ENCODE assay signal across 18 cellular contexts in genomic region chr9:82332774-82333152, GRCh38.
DNase-seq lines count a peak whose midpoint lies in the region; ATAC-seq, FAIRE-seq and TF ChIP-seq lines count a peak whose summit lies in the region.
"Had no signal": no experiment of that assay in that cellular context is flagged by ENCODE, and none has a peak within 500 bp of the region (broad histone marks: within the 10 kb centered on the region; RNA-seq: fewer than 3 reads in every experiment).

No MANE protein-coding gene starts in this region.

- H3K9me3 ChIP-seq in trophoblast cell (ENCODE audit: insufficient read depth, low read depth, low read length) (no peaks in the 10 kb centered on the region), small intestine (ENCODE audit: control insufficient read depth, low read depth) (no peaks in the 10 kb centered on the region)
- H3K9me3 ChIP-seq: gastroesophageal sphincter had no signal

- H3K23ac ChIP-seq in trophoblast cell (ENCODE audit: low read length), result no peak overlapping the region

- H3K27me3 ChIP-seq in trophoblast cell (ENCODE audit: insufficient read depth, low read length) (no peaks in the 10 kb centered on the region), small intestine (ENCODE audit: control insufficient read depth in 2 of 2, insufficient read depth in 2 of 2, low read length in 2 of 2) (no peaks in the 10 kb centered on the region)
- H3K27me3 ChIP-seq: dorsolateral prefrontal cortex, gastroesophageal sphincter, left lung had no signal

- POLR2A ChIA-PET in HEK293T (lab: Yijun Ruan, JAX), result no interaction called here

- H3K79me2 ChIP-seq in trophoblast cell (ENCODE audit: control insufficient read depth, insufficient read depth, low read length, poor library complexity), result no peaks in the 10 kb centered on the region

- H3K36me3 ChIP-seq in trophoblast cell (ENCODE audit: control insufficient read depth in 1 of 2, insufficient read depth in 2 of 2, low read length in 2 of 2) (no peaks in the 10 kb centered on the region), small intestine (ENCODE audit: control insufficient read depth in 2 of 2, insufficient read depth in 2 of 2, low read length in 2 of 2) (no peaks in the 10 kb centered on the region)
- H3K36me3 ChIP-seq: gastroesophageal sphincter, left lung had no signal

- H2AK5ac ChIP-seq in trophoblast cell (ENCODE audit: low read length), result no peak overlapping the region

- CTCF ChIA-PET in HEK293T (lab: Yijun Ruan, JAX), result no interaction called here

- H3K4me3 ChIP-seq in epithelial cell of esophagus (ENCODE audit: low read length), result no peak overlapping the region
- no peak overlapping the region for H3K4me3 ChIP-seq in trophoblast cell (ENCODE audit: low read depth, low read length)
- no peak overlapping the region for H3K4me3 ChIP-seq in small intestine (ENCODE audit: low read depth in 1 of 2, low read length in 2 of 2)
- H3K4me3 ChIP-seq: dorsolateral prefrontal cortex, gastroesophageal sphincter, left lung, skin epidermis had no signal

- intact Hi-C loops in left ventricle myocardium superior (cut with micrococcal nuclease), result no loop called here

- TF ChIP-seq CTCF in epithelial cell of esophagus (IDR thresholded peaks at IDR 0.05; ENCODE audit: insufficient read depth, low read depth, low read length, missing control alignments), result no peak

- DNase-seq in HEK293T (ENCODE audit: extremely low spot score) (no peak), NCI-H69 (lab: John Stamatoyannopoulos, UW) (peak; percentile 88), epithelial cell of esophagus (ENCODE audit: low read depth) (peak; percentile 86), trophoblast cell (peak; percentile 91 to 96), small intestine (no peak), left ventricle myocardium superior (no peak), dedifferentiated amniotic fluid mesenchymal stem cell (ENCODE audit: extremely low spot score) (no peak)
- DNase-seq: activated CD4-positive, alpha-beta T cell treated with anti-CD3 and anti-CD28 coated beads for 4 hours; activated T-cell treated with anti-CD3 and anti-CD28 coated beads, Interleukin-2, amount 50 U/mL, for 72 hours; aorta; CD4-positive, alpha-beta memory T cell; dorsolateral prefrontal cortex; left lung; NCI-H2081 treated with DMSO at 0.1 percent for 48 hours had no signal

- peaks cover 12% of the 10 kb centered on the region for H3K79me1 ChIP-seq in trophoblast cell (ENCODE audit: low read length)

- FAIRE-seq in small intestine (lab: Jason Lieb, UNC), result no peak

- H3K27ac ChIP-seq in trophoblast cell (ENCODE audit: low read depth, low read length), result peak overlapping the region; percentile 84
- H3K27ac ChIP-seq in small intestine (ENCODE audit: low read depth in 1 of 2, low read length in 1 of 2), result no peak overlapping the region
- H3K27ac ChIP-seq: dorsolateral prefrontal cortex, gastroesophageal sphincter, left lung, skin epidermis had no signal

- H3K4me1 ChIP-seq in trophoblast cell (ENCODE audit: control insufficient read depth in 1 of 2, insufficient read depth in 2 of 2, low read length in 2 of 2) (peaks cover 3 to 17% of the 10 kb centered on the region in 2 experiments), small intestine (ENCODE audit: control insufficient read depth in 2 of 2, insufficient read depth in 1 of 2, low read depth in 1 of 2, low read length in 1 of 2) (no peaks in the 10 kb centered on the region)
- H3K4me1 ChIP-seq: left lung had no signal

- H3K14ac ChIP-seq in trophoblast cell (ENCODE audit: low read length), result peak overlapping the region; percentile 36

- no peak for ATAC-seq in HG03521 (IDR thresholded peaks at IDR 0.05; ENCODE audit: unreplicated experiment)
- no peak for ATAC-seq in left ventricle myocardium superior
- ATAC-seq: activated T-cell treated with anti-CD3 and anti-CD28 coated beads, Interleukin-2, amount 50 U/mL, for 72 hours; gastroesophageal sphincter; natural killer cell treated with Interleukin-12 subunit alpha and Interleukin-12 subunit beta and Interleukin-15 and Interleukin-18, amount 100 ng/mL, for 72 hours had no signal

- no peak overlapping the region for H3K18ac ChIP-seq in trophoblast cell (ENCODE audit: low read length)

- H2BK5ac ChIP-seq in trophoblast cell (ENCODE audit: low read depth, low read length, poor library complexity), result peak overlapping the region; percentile 70

- H3K9ac ChIP-seq in trophoblast cell (ENCODE audit: low read length), result no peak overlapping the region

- H4K91ac ChIP-seq in trophoblast cell (ENCODE audit: low read depth, low read length), result peak overlapping the region; percentile 76

- H2AFZ ChIP-seq in trophoblast cell (ENCODE audit: insufficient read depth, low read length, poor library complexity), result no peak overlapping the region

- peak overlapping the region; percentile 15 for H3K4me2 ChIP-seq in trophoblast cell (ENCODE audit: low read length)

- peak overlapping the region; percentile 40 for H2BK120ac ChIP-seq in trophoblast cell (ENCODE audit: insufficient read depth, low read length, poor library complexity)

- no peak overlapping the region for H3K4ac ChIP-seq in trophoblast cell (ENCODE audit: low read depth, low read length)

- no CpG with 5 or more reads among the region's 6 CpGs for WGBS in trophoblast cell (ENCODE audit: extremely low coverage, insufficient coverage, insufficient read length)
- WGBS in small intestine, 3 donors, result 64 to 84% (median 75%) methylated on average over 6 of the region's 6 CpGs

- H4K8ac ChIP-seq in trophoblast cell (ENCODE audit: low read depth, low read length), result peak overlapping the region; percentile 45

- no peak overlapping the region for H4K12ac ChIP-seq in trophoblast cell (ENCODE audit: low read depth, low read length)

- H2BK12ac ChIP-seq in trophoblast cell (ENCODE audit: low read length), result no peak overlapping the region

TF ChIP-seq in HEK293T, 16 proteins besides CTCF, POLR2A, EP300 and RAD21:
- TF ChIP-seq SP1 (IDR thresholded peaks at IDR 0.05), result no peak
- TF ChIP-seq ELF4 (IDR thresholded peaks at IDR 0.05), result no peak
- TF ChIP-seq TARDBP (IDR thresholded peaks at IDR 0.05), result no peak
- peak; percentile 57 for TF ChIP-seq PKNOX1 (IDR thresholded peaks at IDR 0.05)

Comparison
In these comparisons a context has a peak if more than half of its experiments do, and no peak if none do; other contexts are left out.
1. DNase-seq: peak in NCI-H69 (single experiment), epithelial cell of esophagus (single experiment) and trophoblast cell (2 of 2); none in HEK293T (single experiment), small intestine (single experiment), left ventricle myocardium superior (single experiment) and dedifferentiated amniotic fluid mesenchymal stem cell (single experiment).